Comparison of ENCODE assay signal across 1 cellular context in the genomic region with DNA sequence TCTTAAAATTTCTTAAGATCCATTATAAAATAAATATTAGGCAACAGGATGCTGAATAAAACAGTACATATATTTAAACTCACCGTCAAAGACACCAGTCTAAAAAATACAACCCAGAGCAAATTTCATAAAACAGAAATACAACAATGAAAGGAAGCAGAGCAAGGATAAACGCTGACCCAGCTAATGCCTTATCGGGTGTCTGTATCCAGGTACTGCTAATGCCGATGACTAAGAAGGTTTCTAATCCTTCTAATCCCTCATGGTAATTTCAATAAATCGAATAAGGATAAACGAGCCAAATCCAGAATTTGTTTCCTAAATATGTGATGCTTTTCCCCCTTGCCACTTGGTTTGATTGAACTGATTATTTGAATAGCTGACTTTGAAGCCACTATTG.
TF ChIP-seq lines count a peak whose summit lies in the region.

No MANE protein-coding gene starts in this region.

TF ChIP-seq in neural cell, 6 proteins besides CTCF, POLR2A, EP300 and RAD21 (continued from another document):
- TF ChIP-seq REST (IDR thresholded peaks at IDR 0.05; ENCODE audit: borderline replicate concordance) (no peak), SMC3 (conservative IDR thresholded peaks at IDR 0.05; ENCODE audit: poor library complexity) (no peak), EZH2 (IDR thresholded peaks at IDR 0.05; ENCODE audit: borderline replicate concordance, insufficient read depth, low read length, poor library complexity, severe bottlenecking) (no peak)
